In the genomic region with DNA sequence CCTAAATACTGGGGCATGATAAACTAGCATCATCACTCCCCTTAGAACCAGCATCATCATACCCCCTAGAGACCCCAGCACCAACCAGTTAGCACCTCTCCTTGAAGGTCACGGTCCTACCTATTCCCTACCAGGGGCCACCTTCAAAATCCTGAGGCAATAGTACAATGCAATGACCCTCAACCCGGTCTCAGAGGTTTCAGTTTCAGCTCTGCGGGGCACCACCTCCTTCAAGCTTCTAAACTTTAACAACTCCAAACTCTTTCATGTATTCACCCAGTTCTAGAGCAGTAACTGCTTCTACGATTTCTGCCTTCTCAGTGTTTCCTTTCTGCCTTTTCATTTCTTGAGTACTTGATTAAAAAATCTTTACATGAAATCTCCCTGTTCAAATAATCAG, we compare ENCODE assay signal across 26 cellular contexts.
DNase-seq lines count a peak whose midpoint lies in the region; ATAC-seq and TF ChIP-seq lines count a peak whose summit lies in the region.
"Had no signal": no experiment of that assay in that cellular context is flagged by ENCODE, and none has a peak within 500 bp of the region (broad histone marks: within the 10 kb centered on the region; RNA-seq: fewer than 3 reads in every experiment).

No MANE protein-coding gene starts in this region.

- H4K91ac ChIP-seq in mesenchymal stem cell (ENCODE audit: low read length) = no peak overlapping the region

- H3K14ac ChIP-seq in mesenchymal stem cell (ENCODE audit: low read length in 2 of 2) = no peak overlapping the region

- H4K8ac ChIP-seq in mesenchymal stem cell (ENCODE audit: low read length) = no peak overlapping the region

- ATAC-seq in GM18520 (IDR thresholded peaks at IDR 0.05; ENCODE audit: unreplicated experiment) (peak; percentile 30), GM21381 (IDR thresholded peaks at IDR 0.05; ENCODE audit: unreplicated experiment) (peak; percentile 65), GM21360 (IDR thresholded peaks at IDR 0.05; ENCODE audit: unreplicated experiment) (no peak)
- ATAC-seq: activated CD8-positive, alpha-beta T cell treated with anti-CD3 and anti-CD28 coated beads for 36 hours; activated naive CD4-positive, alpha-beta T cell treated with anti-CD3 and anti-CD28 coated beads, Interleukin-2, amount 50 U/mL, for 72 hours; left colon had no signal

- H3K18ac ChIP-seq in mesenchymal stem cell (ENCODE audit: low read depth in 1 of 2, low read length in 2 of 2) = peak overlapping the region in 1 of 2 experiments; percentile 52

- no peaks in the 10 kb centered on the region for H3K79me1 ChIP-seq in mesenchymal stem cell (replicated peaks; ENCODE audit: low read length, poor library complexity, severe bottlenecking)

- DNase-seq in mesenchymal stem cell (peak; percentile 6), COLO829 (ENCODE audit: low spot score) (no peak), NCI-H2171 (lab: John Stamatoyannopoulos, UW) (no peak)
- no peak for DNase-seq in activated effector memory CD4-positive, alpha-beta T cell treated with Interleukin-2 at 50 U/mL for 16 hours
- DNase-seq: ACHN; activated CD4-positive, CD25-positive, alpha-beta regulatory T cell; activated CD8-positive, alpha-beta T cell treated with anti-CD3 and anti-CD28 coated beads for 36 hours; activated T-cell treated with anti-CD3 and anti-CD28 coated beads, Interleukin-2, amount 50 U/mL, for 48 hours; effector CD8-positive, alpha-beta T cell; esophagus squamous epithelium; GF-D8; HFFc6; left colon; midbrain; NCI-H1417; nephron progenitor cell; PC-3; stimulated activated CD4-positive, alpha-beta T cell treated with anti-CD3 and anti-CD28 coated beads, Interleukin-4, amount 100 ng/mL, for 1 hour; T-helper 2 cell had no signal

- H3K79me2 ChIP-seq in KMS-11 (ENCODE audit: insufficient read depth, low read depth) = no peaks in the 10 kb centered on the region

- H3K36me3 ChIP-seq in KMS-11 (ENCODE audit: insufficient read depth) = no peaks in the 10 kb centered on the region
- no peaks in the 10 kb centered on the region for H3K36me3 ChIP-seq in mesenchymal stem cell (ENCODE audit: control insufficient read depth in 1 of 2, insufficient read depth in 2 of 2, low read depth in 1 of 2, low read length in 2 of 2)
- H3K36me3 ChIP-seq: esophagus squamous epithelium, SJSA1 had no signal

- H3K27ac ChIP-seq in KMS-11 = no peak overlapping the region; the same call in 1 of the 2 replicates
- no peak overlapping the region for H3K27ac ChIP-seq in mesenchymal stem cell (ENCODE audit: low read length, poor library complexity, severe bottlenecking)
- H3K27ac ChIP-seq: C4-2B, esophagus squamous epithelium, SJSA1 had no signal

- no peaks in the 10 kb centered on the region for H3K9me3 ChIP-seq in mesenchymal stem cell (ENCODE audit: control insufficient read depth, low read length)
- H3K9me3 ChIP-seq: esophagus squamous epithelium, SJSA1 had no signal

- no peak overlapping the region for H2AK5ac ChIP-seq in mesenchymal stem cell (ENCODE audit: low read length, severe bottlenecking)

- H4K20me1 ChIP-seq in KMS-11 (ENCODE audit: insufficient read depth) = no peaks in the 10 kb centered on the region

- no peak overlapping the region for H2BK120ac ChIP-seq in mesenchymal stem cell (ENCODE audit: low read depth, low read length)

- peak overlapping the region in 1 of 2 experiments; percentile 71 for H2BK12ac ChIP-seq in mesenchymal stem cell (ENCODE audit: low read length in 2 of 2)

- WGBS in mesenchymal stem cell = 85% methylated on average over 4 of the region's 4 CpGs

- H3K4ac ChIP-seq in mesenchymal stem cell (ENCODE audit: low read depth in 1 of 2, low read length in 2 of 2) = peak overlapping the region in 1 of 2 experiments; percentile 11

- no peak overlapping the region for H2BK15ac ChIP-seq in mesenchymal stem cell (ENCODE audit: low read depth, poor library complexity, severe bottlenecking)

- H3K9ac ChIP-seq in KMS-11 (no peak overlapping the region), mesenchymal stem cell (ENCODE audit: low read length) (no peak overlapping the region)

- H3K4me1 ChIP-seq in KMS-11 (ENCODE audit: low read depth, poor library complexity, severe bottlenecking) (peaks cover 13% of the 10 kb centered on the region), mesenchymal stem cell (ENCODE audit: control insufficient read depth, insufficient read depth, low read depth, low read length) (no peaks in the 10 kb centered on the region)
- H3K4me1 ChIP-seq: esophagus squamous epithelium, SJSA1 had no signal

- H2AFZ ChIP-seq in KMS-11 (ENCODE audit: low read depth) (no peak overlapping the region), mesenchymal stem cell (ENCODE audit: low read depth, low read length) (no peak overlapping the region)

- H3K4me2 ChIP-seq in KMS-11 (peak overlapping the region; percentile 33; the same call in 1 of the 2 replicates), mesenchymal stem cell (ENCODE audit: low read length, poor library complexity, severe bottlenecking) (no peak overlapping the region)

- no peak overlapping the region for H3K23ac ChIP-seq in mesenchymal stem cell (ENCODE audit: low read length in 2 of 2)

- H2BK5ac ChIP-seq in mesenchymal stem cell (ENCODE audit: low read depth, low read length, poor library complexity, severe bottlenecking) = no peak overlapping the region

- H3K4me3 ChIP-seq in KMS-11 (IDR thresholded peaks at IDR 0.05; ENCODE audit: insufficient read depth, low read depth, low read length) = no peak overlapping the region
- H3K4me3 ChIP-seq in mesenchymal stem cell (ENCODE audit: insufficient read depth in 1 of 2, low read depth in 1 of 2, low read length in 2 of 2) = no peak overlapping the region
- H3K4me3 ChIP-seq: esophagus squamous epithelium, SJSA1 had no signal

- TF ChIP-seq CTCF in KMS-11 (conservative IDR thresholded peaks at IDR 0.05; ENCODE audit: low read depth, low read length) = no peak

- H3K27me3 ChIP-seq in KMS-11 (ENCODE audit: insufficient read depth, low read depth) = no peaks in the 10 kb centered on the region; the same call in 1 of the 2 replicates
- H3K27me3 ChIP-seq in mesenchymal stem cell (ENCODE audit: control insufficient read depth in 1 of 2, insufficient read depth in 1 of 2, low read length in 2 of 2) = peaks cover 6 to 7% of the 10 kb centered on the region in 2 experiments
- H3K27me3 ChIP-seq: esophagus squamous epithelium, SJSA1 had no signal
